In genomic region chr9:127558581-127559246, GRCh38 we compare ENCODE assay signal across 12 cellular contexts. TPM values are rescaled to one million over a fixed set of nuclear protein-coding genes. Genes with fewer than 3 reads are reported as not detected.
DNase-seq lines count a peak whose midpoint lies in the region; ATAC-seq, FAIRE-seq and TF ChIP-seq lines count a peak whose summit lies in the region.
"Had no signal": no experiment of that assay in that cellular context is flagged by ENCODE, and none has a peak within 500 bp of the region (broad histone marks: within the 10 kb centered on the region; RNA-seq: fewer than 3 reads in every experiment).

No MANE protein-coding gene starts in this region.

- no peaks in the 10 kb centered on the region for H3K27me3 ChIP-seq in upper lobe of left lung
- H3K27me3 ChIP-seq in small intestine (ENCODE audit: control insufficient read depth in 2 of 2, insufficient read depth in 2 of 2, low read length in 2 of 2): no peaks in the 10 kb centered on the region

- peak overlapping the region; percentile 85 to 97 (median 92) for H3K27ac ChIP-seq in upper lobe of left lung
- H3K27ac ChIP-seq in small intestine (ENCODE audit: low read depth in 1 of 2, low read length in 1 of 2): peak overlapping the region in 1 of 2 donors; percentile 75
- H3K27ac ChIP-seq: KMS-11 had no signal

- ATAC-seq in Right ventricle myocardium inferior (no peak), upper lobe of left lung (ENCODE audit: low FRiP score in 2 of 2) (no peak), GM18873 (IDR thresholded peaks at IDR 0.05; ENCODE audit: low FRiP score, unreplicated experiment) (no peak)
- ATAC-seq: PC-3 had no signal

- FAIRE-seq in small intestine (lab: Jason Lieb, UNC): no peak

- 61 to 67% methylated on average over 8 of the region's 9 CpGs for WGBS in upper lobe of left lung, 2 donors
- WGBS in small intestine, 3 donors: 63 to 67% (median 66%) methylated on average over 9 of the region's 9 CpGs

- H3K36me3 ChIP-seq in upper lobe of left lung: peaks cover 0 to 24% (median 11%) of the 10 kb centered on the region in 4 donors
- H3K36me3 ChIP-seq in small intestine (ENCODE audit: control insufficient read depth in 2 of 2, insufficient read depth in 2 of 2, low read length in 2 of 2): peaks cover 0 to 4% of the 10 kb centered on the region in 2 donors

- no peak for TF ChIP-seq EP300 in upper lobe of left lung (IDR thresholded peaks at IDR 0.05)

- TF ChIP-seq POLR2A in upper lobe of left lung (IDR thresholded peaks at IDR 0.05): no peak

- H3K36me3 Mint-ChIP-seq in brain (peaks cover 10% of the 10 kb centered on the region), mesothelial cell of epicardium (peaks cover 5% of the 10 kb centered on the region), progenitor cell of endocrine pancreas (ENCODE audit: insufficient read depth) (peaks cover 5% of the 10 kb centered on the region)

- H3K27ac Mint-ChIP-seq in brain (peak overlapping the region; percentile 59 to 94 (median 85)), mesothelial cell of epicardium (peak overlapping the region; percentile 66), progenitor cell of endocrine pancreas (no peak overlapping the region)

- H3K4me3 Mint-ChIP-seq in brain (peak overlapping the region in 2 of 5 experiments; percentile 16 to 39), mesothelial cell of epicardium (no peak overlapping the region), progenitor cell of endocrine pancreas (ENCODE audit: low read depth) (no peak overlapping the region)

- H3K4me1 ChIP-seq in upper lobe of left lung (peaks cover 88 to 100% (median 95%) of the 10 kb centered on the region in 4 donors), small intestine (ENCODE audit: control insufficient read depth in 2 of 2, insufficient read depth in 1 of 2, low read depth in 1 of 2, low read length in 1 of 2) (peaks cover 4 to 23% of the 10 kb centered on the region in 2 donors)

- intact Hi-C loops in Right ventricle myocardium inferior (cut with DNase I): no loop called here
- intact Hi-C loops in cardiac septum (cut with DNase I): no loop called here

- H3K27me3 Mint-ChIP-seq in brain (no peaks in the 10 kb centered on the region), mesothelial cell of epicardium (ENCODE audit: low read depth) (no peaks in the 10 kb centered on the region), progenitor cell of endocrine pancreas (no peaks in the 10 kb centered on the region)

- H3K4me1 Mint-ChIP-seq in brain (peaks cover 78% of the 10 kb centered on the region), mesothelial cell of epicardium (peaks cover 63% of the 10 kb centered on the region), progenitor cell of endocrine pancreas (ENCODE audit: low read depth) (peaks cover 14% of the 10 kb centered on the region)

- TF ChIP-seq CTCF in brain (conservative IDR thresholded peaks at IDR 0.05): no peak
- TF ChIP-seq CTCF in mesothelial cell of epicardium (IDR thresholded peaks at IDR 0.05; ENCODE audit: unreplicated experiment): no peak
- TF ChIP-seq CTCF in upper lobe of left lung (IDR thresholded peaks at IDR 0.05): no peak
- no peak for TF ChIP-seq CTCF in progenitor cell of endocrine pancreas (IDR thresholded peaks at IDR 0.05; ENCODE audit: unreplicated experiment)

- peak; percentile 16 for DNase-seq in Right ventricle myocardium inferior (ENCODE audit: missing footprints)
- DNase-seq in cardiac septum (ENCODE audit: low spot score): no peak
- no peak for DNase-seq in mesothelial cell of epicardium (ENCODE audit: low spot score in 2 of 2, unreplicated experiment in 2 of 2)
- DNase-seq in upper lobe of left lung: no peak
- no peak for DNase-seq in progenitor cell of endocrine pancreas (ENCODE audit: low spot score, unreplicated experiment)
- no peak for DNase-seq in small intestine
- DNase-seq: activated T-cell treated with anti-CD3 and anti-CD28 coated beads for 4 hours, foreskin melanocyte, PC-3 had no signal

- H3K4me3 ChIP-seq in upper lobe of left lung (no peak overlapping the region), small intestine (ENCODE audit: low read depth in 1 of 2, low read length in 2 of 2) (no peak overlapping the region)

- H3K9me3 ChIP-seq in upper lobe of left lung: no peaks in the 10 kb centered on the region
- no peaks in the 10 kb centered on the region for H3K9me3 ChIP-seq in small intestine (ENCODE audit: control insufficient read depth, low read depth)

- H3K9me3 Mint-ChIP-seq in brain (peaks cover 0 to 2% (median 0%) of the 10 kb centered on the region in 5 experiments), mesothelial cell of epicardium (no peaks in the 10 kb centered on the region), progenitor cell of endocrine pancreas (ENCODE audit: low read depth) (no peaks in the 10 kb centered on the region)

RNA-seq across cellular contexts. Expression of gene STXBP1, which starts 53.4 kb away (rescaled TPM):
- total RNA-seq in Right ventricle myocardium inferior (51.5 TPM), cardiac septum (46.6 TPM), mesothelial cell of epicardium (94.9 to 112 TPM (median 105 TPM) in 3 replicates), upper lobe of left lung (100 to 1,000 TPM in 2 of 6 donors, 10 to 100 TPM in 4; 44.6 to 124 (median 76.1) TPM), progenitor cell of endocrine pancreas (23.4 and 24.8 TPM in 2 replicates)
- polyA plus RNA-seq in brain (ENCODE audit: insufficient read depth, low read depth, low replicate concordance) (298 TPM), small intestine (10 to 100 TPM in 1 of 3 donors, 1 to 10 TPM in 1, under 1 TPM in 1; 0.89 to 14.3 (median 1.9) TPM)
